ENCODE assay signal across 2 cellular contexts in genomic region chr16:1470543-1471251, GRCh38.
A peak's percentile ranks its signal among the peaks of the same experiment; 100 is the strongest.
TF ChIP-seq lines count a peak whose summit lies in the region.

No MANE protein-coding gene starts in this region.

TF ChIP-seq in HCT116, 20 proteins besides CTCF, POLR2A, EP300 and RAD21:
- TF ChIP-seq EZH2 (IDR thresholded peaks at IDR 0.05), result no peak
- TF ChIP-seq CBX3 (IDR thresholded peaks at IDR 0.05; ENCODE audit: low read depth), result no peak
- peak; percentile 65; the same call in 1 of the 2 replicates for TF ChIP-seq EGR1 (IDR thresholded peaks at IDR 0.05; ENCODE audit: low read depth)
TF ChIP-seq in HCT116: peak in this region for 1.

TF ChIP-seq in HepG2, 621 proteins besides CTCF, POLR2A, EP300 and RAD21:
- TF ChIP-seq ZKSCAN1 (IDR thresholded peaks at IDR 0.05; ENCODE audit: low read length), result no peak
- no peak for TF ChIP-seq ZNF605 (CRISPR knock-in tag; IDR thresholded peaks at IDR 0.05)
- TF ChIP-seq ZNF451 (CRISPR knock-in tag; IDR thresholded peaks at IDR 0.05), result no peak
- TF ChIP-seq ZBTB10 (CRISPR knock-in tag; IDR thresholded peaks at IDR 0.05; ENCODE audit: borderline replicate concordance), result no peak
- no peak for TF ChIP-seq TRIM24 (CRISPR knock-in tag; IDR thresholded peaks at IDR 0.05)
- TF ChIP-seq HNF1B (CRISPR knock-in tag; IDR thresholded peaks at IDR 0.05), result no peak
- TF ChIP-seq NR2C2 (CRISPR knock-in tag; IDR thresholded peaks at IDR 0.05; ENCODE audit: borderline replicate concordance), result no peak
- no peak for TF ChIP-seq MIXL1 (CRISPR knock-in tag; IDR thresholded peaks at IDR 0.05)
- no peak for TF ChIP-seq ZNF468 (CRISPR knock-in tag; IDR thresholded peaks at IDR 0.05)
